Comparison of ENCODE assay signal across 20 cellular contexts in the genomic region with DNA sequence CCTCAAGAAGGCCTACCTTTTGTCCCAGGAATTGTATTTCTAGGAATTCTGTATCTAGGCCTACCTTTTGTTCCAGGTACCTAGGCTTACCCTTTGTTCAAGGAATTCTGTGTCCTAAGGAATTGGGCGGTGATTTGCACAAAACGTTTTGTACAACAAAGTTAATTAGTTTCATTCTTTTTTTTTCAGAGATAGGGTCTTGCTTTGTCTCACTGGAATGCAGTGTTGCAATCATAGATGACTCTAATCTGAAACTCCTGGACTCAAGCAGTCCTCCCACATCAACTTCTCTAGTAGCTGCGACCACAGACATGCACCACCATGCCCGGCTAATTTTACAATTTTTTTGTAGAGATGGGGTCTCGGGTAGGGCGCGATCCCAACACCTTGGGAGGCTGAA. TPM values are rescaled to one million over a fixed set of nuclear protein-coding genes. Genes with fewer than 3 reads are reported as not detected.
DNase-seq lines count a peak whose midpoint lies in the region; ATAC-seq and TF ChIP-seq lines count a peak whose summit lies in the region.
"Had no signal": no experiment of that assay in that cellular context is flagged by ENCODE, and none has a peak within 500 bp of the region (broad histone marks: within the 10 kb centered on the region; RNA-seq: fewer than 3 reads in every experiment).

No MANE protein-coding gene starts in this region.

- no peak for ATAC-seq in GM21367 (IDR thresholded peaks at IDR 0.05; ENCODE audit: unreplicated experiment)
- ATAC-seq in GM18868 (IDR thresholded peaks at IDR 0.05; ENCODE audit: unreplicated experiment), result no peak
- ATAC-seq: activated CD8-positive, alpha-beta T cell treated with anti-CD3 and anti-CD28 coated beads for 36 hours; activated T-cell treated with anti-CD3 and anti-CD28 coated beads, Interleukin-2, amount 50 U/mL, for 72 hours; HCT116 had no signal

- peak; percentile 80 for DNase-seq in NB4 (ENCODE audit: low read depth)
- DNase-seq in cardiac fibroblast (ENCODE audit: low read depth in 2 of 2), result peak; percentile 57 to 69
- DNase-seq in mesothelial cell of epicardium (ENCODE audit: low spot score in 2 of 2, unreplicated experiment in 2 of 2), result no peak
- DNase-seq in dedifferentiated amniotic fluid mesenchymal stem cell (ENCODE audit: extremely low spot score), result no peak
- no peak for DNase-seq in GM20000 (ENCODE audit: low spot score)
- DNase-seq: activated CD8-positive, alpha-beta T cell treated with anti-CD3 and anti-CD28 coated beads for 36 hours; activated naive CD8-positive, alpha-beta T cell treated with anti-CD3 and anti-CD28 coated beads, Interleukin-2, amount 10 ng/mL, durations not matched to agents 7 days and 5 days; activated T-cell treated with anti-CD3 and anti-CD28 coated beads, Interleukin-2, amount 50 U/mL, for 72 hours; Calu3; MG63; NCI-H2107; NCI-H526 treated with DMSO at 0.1 percent for 48 hours; Peyer's patch had no signal

- H3K4me1 Mint-ChIP-seq in mesothelial cell of epicardium, result peaks cover 36% of the 10 kb centered on the region

- no peak overlapping the region for H3K4me3 Mint-ChIP-seq in mesothelial cell of epicardium
- H3K4me3 Mint-ChIP-seq: activated CD8-positive, alpha-beta T cell treated with anti-CD3 and anti-CD28 coated beads for 36 hours; activated naive CD8-positive, alpha-beta T cell treated with anti-CD3 and anti-CD28 coated beads, Interleukin-2, amount 10 ng/mL, durations not matched to agents 7 days and 5 days; activated T-cell treated with anti-CD3 and anti-CD28 coated beads, Interleukin-2, amount 50 U/mL, for 72 hours; memory B cell; neural crest cell had no signal

- no peak for TF ChIP-seq POLR2A in NB4 (IDR thresholded peaks at IDR 0.05; ENCODE audit: extremely low read depth, insufficient read length)

- no peaks in the 10 kb centered on the region for H3K27me3 Mint-ChIP-seq in mesothelial cell of epicardium (ENCODE audit: low read depth)
- H3K27me3 Mint-ChIP-seq: activated CD8-positive, alpha-beta T cell treated with anti-CD3 and anti-CD28 coated beads for 36 hours had no signal

- TF ChIP-seq CTCF in C4-2B (conservative IDR thresholded peaks at IDR 0.05) (no peak), NB4 (IDR thresholded peaks at IDR 0.05; ENCODE audit: low read depth, low read length) (no peak), cardiac fibroblast (IDR thresholded peaks at IDR 0.05; ENCODE audit: low read depth, low read length) (no peak), mesothelial cell of epicardium (IDR thresholded peaks at IDR 0.05; ENCODE audit: unreplicated experiment) (no peak), GM20000 (IDR thresholded peaks at IDR 0.05; ENCODE audit: extremely low read depth, missing control alignments) (no peak)

- peak overlapping the region; percentile 97 for H3K27ac Mint-ChIP-seq in mesothelial cell of epicardium
- H3K27ac Mint-ChIP-seq: activated CD8-positive, alpha-beta T cell treated with anti-CD3 and anti-CD28 coated beads for 36 hours; activated naive CD8-positive, alpha-beta T cell treated with anti-CD3 and anti-CD28 coated beads, Interleukin-2, amount 10 ng/mL, durations not matched to agents 7 days and 5 days; activated T-cell treated with anti-CD3 and anti-CD28 coated beads, Interleukin-2, amount 50 U/mL, for 72 hours; memory B cell had no signal

- H3K9me3 Mint-ChIP-seq in mesothelial cell of epicardium, result no peaks in the 10 kb centered on the region
- H3K9me3 Mint-ChIP-seq: activated CD8-positive, alpha-beta T cell treated with anti-CD3 and anti-CD28 coated beads for 36 hours; activated naive CD8-positive, alpha-beta T cell treated with anti-CD3 and anti-CD28 coated beads, Interleukin-2, amount 10 ng/mL, durations not matched to agents 7 days and 5 days; activated T-cell treated with anti-CD3 and anti-CD28 coated beads, Interleukin-2, amount 50 U/mL, for 72 hours; memory B cell; neural crest cell had no signal

- H3K4me3 ChIP-seq in NB4 (ENCODE audit: low read depth, low read length) (no peak overlapping the region), cardiac fibroblast (replicated peaks in 1 of 2; ENCODE audit: low read depth in 2 of 2, low read length in 2 of 2) (no peak overlapping the region)
- H3K4me3 ChIP-seq: MG63, Peyer's patch, right atrium auricular region had no signal

- H3K36me3 Mint-ChIP-seq in mesothelial cell of epicardium, result peaks cover 4% of the 10 kb centered on the region
- H3K36me3 Mint-ChIP-seq: activated naive CD8-positive, alpha-beta T cell treated with anti-CD3 and anti-CD28 coated beads, Interleukin-2, amount 10 ng/mL, durations not matched to agents 7 days and 5 days; memory B cell had no signal

- H3K27ac ChIP-seq in C4-2B, result peak overlapping the region; percentile 81
- H3K27ac ChIP-seq: right atrium auricular region had no signal

RNA-seq across cellular contexts. Expression of gene CDR2L, which starts 7.0 kb away (rescaled TPM):
- 22.6 to 23.1 TPM (median 22.8 TPM) in 3 replicates for total RNA-seq in mesothelial cell of epicardium

RNA-seq across cellular contexts. Expression of gene MRPL58, which starts 18.0 kb away (rescaled TPM):
- total RNA-seq in mesothelial cell of epicardium, result 18.3 to 22.6 TPM (median 20.7 TPM) in 3 replicates

RNA-seq across cellular contexts. Expression of gene HID1, which starts 21.9 kb away (rescaled TPM):
- 50.7 to 56.3 TPM (median 54.2 TPM) in 3 replicates for total RNA-seq in mesothelial cell of epicardium

RNA-seq across cellular contexts. Expression of gene ATP5PD, which starts 52.3 kb away (rescaled TPM):
- 153 to 161 TPM (median 153 TPM) in 3 replicates for total RNA-seq in mesothelial cell of epicardium

RNA-seq across cellular contexts. Expression of gene KCTD2, which starts 52.6 kb away (rescaled TPM):
- total RNA-seq in mesothelial cell of epicardium, result 24.1 to 26.4 TPM (median 26.1 TPM) in 3 replicates

Comparison
In these comparisons a context has a peak if more than half of its experiments do, and no peak if none do; other contexts are left out.
1. DNase-seq: peak in NB4 (single experiment) and cardiac fibroblast (2 of 2); none in mesothelial cell of epicardium (0 of 2), dedifferentiated amniotic fluid mesenchymal stem cell (single experiment) and GM20000 (single experiment).